In genomic region chr17:81481011-81481799, GRCh38 we compare ENCODE assay signal across 8 cellular contexts. TPM values are rescaled to one million over a fixed set of nuclear protein-coding genes. Genes with fewer than 3 reads are reported as not detected.
DNase-seq lines count a peak whose midpoint lies in the region; ATAC-seq and TF ChIP-seq lines count a peak whose summit lies in the region.

No MANE protein-coding gene starts in this region.

- DNase-seq in COLO829 (ENCODE audit: low spot score) (peak; percentile 70), NCI-H2081 (lab: John Stamatoyannopoulos, UW) (peak; percentile 80 to 92), lower leg skin (ENCODE audit: low spot score in 2 of 2) (no peak), DMS114 treated with DMSO at 0.1 percent for 48 hours (lab: John Stamatoyannopoulos, UW; ENCODE audit: unreplicated experiment) (no peak)
- DNase-seq in activated CD4-positive, alpha-beta T cell treated with anti-CD3 and anti-CD28 coated beads, Interleukin-2, amount 50 U/mL, for 4 hours = peak; percentile 43 to 49
- peak in 2 of 3 donors; percentile 29 to 46 for DNase-seq in stimulated activated CD4-positive, alpha-beta T cell treated with anti-CD3 and anti-CD28 coated beads, TNF-alpha, amount 100 ng/mL, for 1 hour (ENCODE audit: low read depth in 3 of 3, low spot score in 1 of 3)

- H3K4me3 ChIP-seq in duodenal mucosa (ENCODE audit: low read depth in 1 of 2, low read length in 2 of 2) (peak overlapping the region; percentile 60 to 65), lower leg skin (ENCODE audit: low read depth, poor library complexity, severe bottlenecking) (peak overlapping the region; percentile 25)

- no peak overlapping the region for H3K27ac ChIP-seq in duodenal mucosa (ENCODE audit: low read depth, low read length)

- no peak overlapping the region for H3K9ac ChIP-seq in duodenal mucosa (ENCODE audit: low read depth in 1 of 2, low read length in 2 of 2)

- TF ChIP-seq POLR2A in lower leg skin (IDR thresholded peaks at IDR 0.05) = no peak

- no peak for TF ChIP-seq CTCF in lower leg skin (IDR thresholded peaks at IDR 0.05)

- H3K27me3 ChIP-seq in duodenal mucosa (ENCODE audit: control insufficient read depth in 1 of 2, insufficient read depth in 2 of 2, low read length in 2 of 2) = peaks cover 0 to 14% of the 10 kb centered on the region in 2 donors

- peaks cover 0 to 3% of the 10 kb centered on the region in 2 donors for H3K9me3 ChIP-seq in duodenal mucosa (ENCODE audit: control insufficient read depth in 1 of 2, low read length in 2 of 2)

- no peaks in the 10 kb centered on the region for H3K36me3 ChIP-seq in duodenal mucosa (ENCODE audit: control insufficient read depth in 1 of 2, insufficient read depth in 2 of 2, low read length in 2 of 2)

- ATAC-seq in HG03135 (IDR thresholded peaks at IDR 0.05; ENCODE audit: unreplicated experiment) = no peak

- H3K4me1 ChIP-seq in duodenal mucosa (ENCODE audit: control insufficient read depth in 1 of 2, insufficient read depth in 2 of 2, low read length in 2 of 2) = peaks cover 27 to 29% of the 10 kb centered on the region in 2 donors

- WGBS in lower leg skin, 2 donors = 28 to 46% methylated on average over 11 to 47 of the region's 96 CpGs

- intact Hi-C loops in lower leg skin (cut with DNase I; ENCODE audit: low total_unique reads) = loop anchor here (10.0 kb wide), 1 partner anchor 186 kb away; the partner anchor contains the start of gene SLC38A10

RNA-seq across cellular contexts. Expression of gene ACTG1, which starts 31.4 kb away (rescaled TPM):
- 1,000 to 10,000 TPM; 3,349 to 4,521 (median 4,085) TPM for total RNA-seq in lower leg skin

RNA-seq across cellular contexts. Expression of gene FSCN2, which starts 47.0 kb away (rescaled TPM):
- 1 to 10 TPM in 3 of 4 donors, under 1 TPM in 1; 0.46 to 2.7 (median 1.8) TPM for total RNA-seq in lower leg skin

Comparison
In these comparisons a context has a peak if more than half of its experiments do, and no peak if none do; other contexts are left out.
1. DNase-seq: peak in COLO829 (single experiment), NCI-H2081 (2 of 2), activated CD4-positive, alpha-beta T cell treated with anti-CD3 and anti-CD28 coated beads, Interleukin-2, amount 50 U/mL, for 4 hours (2 of 2) and stimulated activated CD4-positive, alpha-beta T cell treated with anti-CD3 and anti-CD28 coated beads, TNF-alpha, amount 100 ng/mL, for 1 hour (2 of 3); none in lower leg skin (0 of 2) and DMS114 treated with DMSO at 0.1 percent for 48 hours (single experiment).